Comparison of ENCODE assay signal across 14 cellular contexts in genomic region chr1:69787151-69787550, GRCh38.
DNase-seq lines count a peak whose midpoint lies in the region; ATAC-seq and TF ChIP-seq lines count a peak whose summit lies in the region.
"Had no signal": no experiment of that assay in that cellular context is flagged by ENCODE, and none has a peak within 500 bp of the region (broad histone marks: within the 10 kb centered on the region; RNA-seq: fewer than 3 reads in every experiment).

No MANE protein-coding gene starts in this region.

- H3K4me2 ChIP-seq in HCT116 (ENCODE audit: low read length) (no peak overlapping the region), neural progenitor cell (no peak overlapping the region)

- DNase-seq in NCI-H82 (lab: John Stamatoyannopoulos, UW) (peak; percentile 39), NCI-H82 treated with DMSO at 0.1 percent for 48 hours (lab: John Stamatoyannopoulos, UW; ENCODE audit: unreplicated experiment) (no peak), HCT116 (ENCODE audit: low read depth, low spot score) (no peak), WERI-Rb-1 (peak; percentile 25), neural progenitor cell (ENCODE audit: low spot score) (no peak)
- DNase-seq in stimulated activated CD4-positive, alpha-beta T cell treated with anti-CD3 and anti-CD28 coated beads, Interleukin-4, amount 100 ng/mL, for 24 hours: no peak
- DNase-seq: NCI-H1105, NCI-H187, NCI-H446 treated with DMSO at 0.1 percent for 48 hours had no signal

- H3K4me3 ChIP-seq in HCT116 (replicated peaks in 1 of 2; ENCODE audit: low read depth in 1 of 2, low read length in 2 of 2): no peak overlapping the region
- H3K4me3 ChIP-seq in WERI-Rb-1 (ENCODE audit: low read depth, low read length): no peak overlapping the region
- H3K4me3 ChIP-seq in neural progenitor cell: no peak overlapping the region
- H3K4me3 ChIP-seq: GM12878, HAP-1, K562 had no signal

- CTCF ChIA-PET in HCT116 (lab: Charles Lee): no interaction called here

- H3K9me2 ChIP-seq in HCT116 (ENCODE audit: insufficient read depth): no peaks in the 10 kb centered on the region

- H3K9me3 ChIP-seq in HCT116 (ENCODE audit: control insufficient read depth in 1 of 2, insufficient read depth in 1 of 2, low read depth in 1 of 2, low read length in 2 of 2): no peaks in the 10 kb centered on the region
- no peaks in the 10 kb centered on the region for H3K9me3 ChIP-seq in WERI-Rb-1 (ENCODE audit: severe bottlenecking)
- H3K9me3 ChIP-seq in neural progenitor cell (ENCODE audit: low read depth): no peaks in the 10 kb centered on the region
- H3K9me3 ChIP-seq: HAP-1 had no signal

- RAD21 ChIA-PET in HCT116 (lab: Charles Lee; ENCODE audit: low non-redundant PET in 1 of 2, low total read pairs in 2 of 2, uncharacterized antibody in 2 of 2, unreplicated experiment in 2 of 2): no interaction called here

- TF ChIP-seq POLR2A in HCT116 (IDR thresholded peaks at IDR 0.05; ENCODE audit: borderline replicate concordance, extremely low read depth, insufficient read depth, insufficient read length): no peak

- H2AFZ ChIP-seq in HCT116 (ENCODE audit: low read depth, low read length, poor library complexity, severe bottlenecking): no peak overlapping the region
- H2AFZ ChIP-seq in neural progenitor cell (replicated peaks): no peak overlapping the region

- no peaks in the 10 kb centered on the region for H3K36me3 Mint-ChIP-seq in neural progenitor cell
- no peaks in the 10 kb centered on the region for H3K36me3 Mint-ChIP-seq in activated T-helper 17 cell treated with anti-CD3 and anti-CD28 coated beads, Interleukin-2, amount 50 U/mL, for 72 hours (ENCODE audit: low read depth)

- no peak for TF ChIP-seq RAD21 in HCT116 (IDR thresholded peaks at IDR 0.05; ENCODE audit: low read depth)

- H3K27me3 Mint-ChIP-seq in neural progenitor cell (ENCODE audit: insufficient read depth, low read depth): peaks cover 2% of the 10 kb centered on the region
- no peaks in the 10 kb centered on the region for H3K27me3 Mint-ChIP-seq in activated T-helper 17 cell treated with anti-CD3 and anti-CD28 coated beads, Interleukin-2, amount 50 U/mL, for 72 hours

- no peak overlapping the region for H3K27ac Mint-ChIP-seq in neural progenitor cell
- H3K27ac Mint-ChIP-seq in activated T-helper 17 cell treated with anti-CD3 and anti-CD28 coated beads, Interleukin-2, amount 50 U/mL, for 72 hours: no peak overlapping the region

- POLR2A ChIA-PET in HCT116 (lab: Charles Lee): no interaction called here

- no peaks in the 10 kb centered on the region for H3K4me1 ChIP-seq in HCT116 (ENCODE audit: control insufficient read depth in 1 of 2, insufficient read depth in 2 of 2, low read length in 2 of 2)
- no peaks in the 10 kb centered on the region for H3K4me1 ChIP-seq in neural progenitor cell
- H3K4me1 ChIP-seq: HAP-1 had no signal

- H3K27me3 ChIP-seq in HCT116 (ENCODE audit: insufficient read depth, low read length) (peaks cover 20% of the 10 kb centered on the region), WERI-Rb-1 (ENCODE audit: insufficient read depth, low read depth, severe bottlenecking) (no peaks in the 10 kb centered on the region), neural progenitor cell (no peaks in the 10 kb centered on the region)

- TF ChIP-seq CTCF in HCT116 (IDR thresholded peaks at IDR 0.05 in 2 of 3, conservative IDR thresholded peaks at IDR 0.05 in 1 of 3; ENCODE audit: borderline replicate concordance in 1 of 3, insufficient read depth in 1 of 3, low read depth in 2 of 3, low read length in 2 of 3) (peak in 2 of 3 experiments; percentile 9 to 18; a peak in 1 of 6 replicates), WERI-Rb-1 (IDR thresholded peaks at IDR 0.05; ENCODE audit: low read depth, low read length) (peak; percentile 44), neural progenitor cell (IDR thresholded peaks at IDR 0.05) (peak; percentile 42)

- H3K9ac ChIP-seq in HCT116 (ENCODE audit: low read length) (no peak overlapping the region), neural progenitor cell (no peak overlapping the region)

- intact Hi-C loops in HCT116 (cut with micrococcal nuclease): no loop called here

- H3K36me3 ChIP-seq in HCT116 (ENCODE audit: control insufficient read depth in 1 of 2, insufficient read depth in 2 of 2, low read length in 2 of 2) (no peaks in the 10 kb centered on the region), WERI-Rb-1 (no peaks in the 10 kb centered on the region), neural progenitor cell (no peaks in the 10 kb centered on the region)
- H3K36me3 ChIP-seq: HAP-1 had no signal

- no peak overlapping the region for H3K4me3 Mint-ChIP-seq in neural progenitor cell
- no peak overlapping the region for H3K4me3 Mint-ChIP-seq in activated T-helper 17 cell treated with anti-CD3 and anti-CD28 coated beads, Interleukin-2, amount 50 U/mL, for 72 hours

- H3K4me1 Mint-ChIP-seq in neural progenitor cell: no peaks in the 10 kb centered on the region
- no peaks in the 10 kb centered on the region for H3K4me1 Mint-ChIP-seq in activated T-helper 17 cell treated with anti-CD3 and anti-CD28 coated beads, Interleukin-2, amount 50 U/mL, for 72 hours

- no TSS peak for BruUV-seq in HCT116 (replicated peaks; lab: Mats Ljungman, UMichigan)

- ATAC-seq in HCT116 (no peak), HG03457 (IDR thresholded peaks at IDR 0.05; ENCODE audit: unreplicated experiment) (no peak)
- ATAC-seq in activated T-helper 17 cell treated with anti-CD3 and anti-CD28 coated beads, Interleukin-2, amount 50 U/mL, for 72 hours (replicated peaks): no peak
- ATAC-seq: GM12878, K562 had no signal

- no peak overlapping the region for H3K27ac ChIP-seq in HCT116 (ENCODE audit: low read depth, low read length)
- no peak overlapping the region for H3K27ac ChIP-seq in WERI-Rb-1
- no peak overlapping the region for H3K27ac ChIP-seq in neural progenitor cell

- H3K9me3 Mint-ChIP-seq in neural progenitor cell: peaks cover 2% of the 10 kb centered on the region
- peaks cover 3% of the 10 kb centered on the region for H3K9me3 Mint-ChIP-seq in activated T-helper 17 cell treated with anti-CD3 and anti-CD28 coated beads, Interleukin-2, amount 50 U/mL, for 72 hours

- H4K20me1 ChIP-seq in HCT116 (ENCODE audit: insufficient read depth): no peaks in the 10 kb centered on the region
- no peaks in the 10 kb centered on the region for H4K20me1 ChIP-seq in neural progenitor cell (ENCODE audit: low read depth)

- H3K79me2 ChIP-seq in HCT116 (ENCODE audit: insufficient read depth, low read length) (no peaks in the 10 kb centered on the region), neural progenitor cell (ENCODE audit: low read depth) (no peaks in the 10 kb centered on the region)

- H3F3A ChIP-seq in neural progenitor cell (ENCODE audit: low read depth): no peaks in the 10 kb centered on the region

TF ChIP-seq in HCT116, 20 proteins besides CTCF, POLR2A, EP300 and RAD21 (continues in another document):
- no peak for TF ChIP-seq EZH2phosphoT487 (IDR thresholded peaks at IDR 0.05; ENCODE audit: borderline replicate concordance)
- TF ChIP-seq ZNF274 (IDR thresholded peaks at IDR 0.05; ENCODE audit: low read depth, low read length): no peak
- TF ChIP-seq ELF1 (IDR thresholded peaks at IDR 0.05; ENCODE audit: borderline replicate concordance, low read depth): no peak
- no peak for TF ChIP-seq MAX (IDR thresholded peaks at IDR 0.05)
- no peak for TF ChIP-seq ZBTB33 (IDR thresholded peaks at IDR 0.05; ENCODE audit: extremely low read depth, insufficient replicate concordance, low read length)
- no peak for TF ChIP-seq SRF (IDR thresholded peaks at IDR 0.05; ENCODE audit: low read depth)
- TF ChIP-seq SP1 (IDR thresholded peaks at IDR 0.05; ENCODE audit: low read depth): no peak
- no peak for TF ChIP-seq FOSL1 (IDR thresholded peaks at IDR 0.05; ENCODE audit: low read depth)
- TF ChIP-seq, protein P1, sequence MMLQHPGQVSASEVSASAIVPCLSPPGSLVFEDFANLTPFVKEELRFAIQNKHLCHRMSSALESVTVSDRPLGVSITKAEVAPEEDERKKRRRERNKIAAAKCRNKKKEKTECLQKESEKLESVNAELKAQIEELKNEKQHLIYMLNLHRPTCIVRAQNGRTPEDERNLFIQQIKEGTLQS (IDR thresholded peaks at IDR 0.05): no peak
- TF ChIP-seq YY1 (IDR thresholded peaks at IDR 0.05; ENCODE audit: extremely low read depth, insufficient replicate concordance, low read depth, low read length): no peak
- TF ChIP-seq EGR1 (IDR thresholded peaks at IDR 0.05; ENCODE audit: low read depth): no peak
- no peak for TF ChIP-seq CEBPB (IDR thresholded peaks at IDR 0.05; ENCODE audit: low read depth)
- no peak for TF ChIP-seq SIN3A (IDR thresholded peaks at IDR 0.05; ENCODE audit: low read depth)

Comparison
In these comparisons a context has a peak if more than half of its experiments do, and no peak if none do; other contexts are left out.
1. DNase-seq: peak in NCI-H82 (single experiment) and WERI-Rb-1 (single experiment); none in NCI-H82 treated with DMSO at 0.1 percent for 48 hours (single experiment), HCT116 (single experiment), neural progenitor cell (single experiment) and stimulated activated CD4-positive, alpha-beta T cell treated with anti-CD3 and anti-CD28 coated beads, Interleukin-4, amount 100 ng/mL, for 24 hours (single experiment).
2. Peak in every context shown above with its lines, with median percentiles within 50 percentile points of each other: CTCF ChIP-seq.